In the genomic region with DNA sequence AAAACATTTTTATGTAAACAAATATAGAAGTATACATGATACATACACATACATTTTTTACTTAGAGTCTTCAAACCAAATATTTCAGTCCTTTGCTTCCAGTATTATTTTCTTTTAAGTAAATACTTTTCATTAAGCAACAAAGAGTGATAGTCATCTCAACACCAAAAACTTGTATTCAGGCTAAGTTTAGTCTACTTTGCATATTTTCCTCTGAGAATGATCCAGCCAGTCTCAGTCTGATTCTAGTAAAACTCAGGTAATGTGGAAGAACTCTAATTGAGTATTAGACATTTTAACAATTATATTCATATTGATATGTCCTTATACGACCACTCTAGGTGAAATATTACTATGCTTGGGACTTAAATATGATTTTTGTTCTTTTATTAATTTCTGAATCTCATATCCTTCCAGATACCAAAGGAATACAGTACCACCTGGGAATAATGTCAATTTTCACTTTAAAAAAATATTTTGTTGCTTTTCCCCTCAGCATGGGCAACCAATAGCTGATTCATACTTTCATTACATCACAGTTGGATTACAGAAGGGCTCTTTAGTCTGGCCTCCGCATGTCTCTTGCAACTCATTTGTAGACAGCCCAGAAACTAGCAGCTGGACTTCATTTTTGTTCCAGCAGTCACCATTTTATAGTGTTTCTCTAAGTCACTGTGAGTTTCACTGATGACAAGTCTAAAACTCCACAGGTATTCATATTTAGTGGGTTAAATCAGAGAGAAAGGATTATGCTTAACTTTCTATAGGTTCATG, we compare ENCODE assay signal across 8 cellular contexts.
DNase-seq lines count a peak whose midpoint lies in the region; ATAC-seq, FAIRE-seq and TF ChIP-seq lines count a peak whose summit lies in the region.

No MANE protein-coding gene starts in this region.

- intact Hi-C loops in kidney (cut with DNase I), result no loop called here

- H3K4me3 ChIP-seq in BJ (ENCODE audit: low read depth, low read length) (no peak overlapping the region), kidney (ENCODE audit: low read length in 2 of 2) (peak overlapping the region; percentile 72 to 95)

- CTCF ChIA-PET in BJ (lab: Yijun Ruan, JAX), result no interaction called here

- peak; percentile 81 for FAIRE-seq in kidney (lab: Jason Lieb, UNC)

- peaks cover 0 to 22% of the 10 kb centered on the region in 2 donors for H3K4me1 ChIP-seq in kidney (ENCODE audit: control insufficient read depth in 1 of 2, insufficient read depth in 1 of 2, low read depth in 1 of 2, low read length in 2 of 2)

- no peaks in the 10 kb centered on the region for H3K36me3 ChIP-seq in BJ (ENCODE audit: control insufficient read depth, insufficient read depth, low read length)
- no peaks in the 10 kb centered on the region for H3K36me3 ChIP-seq in kidney (ENCODE audit: control insufficient read depth in 1 of 2, insufficient read depth in 2 of 2, low read length in 2 of 2)

- TF ChIP-seq CTCF in BJ (IDR thresholded peaks at IDR 0.05; ENCODE audit: insufficient read depth, low read depth, low read length), result no peak
- TF ChIP-seq CTCF in kidney (IDR thresholded peaks at IDR 0.05; ENCODE audit: borderline replicate concordance, extremely low read depth, insufficient read depth), result no peak

- DNase-seq in BJ (ENCODE audit: low read depth) (peak; percentile 63), kidney (no peak), SW 1271 (lab: John Stamatoyannopoulos, UW) (no peak), NCI-H1436 (lab: John Stamatoyannopoulos, UW) (no peak)
- no peak for DNase-seq in activated naive CD4-positive, alpha-beta T cell treated with anti-CD3 and anti-CD28 coated beads, Interleukin-2, amount 50 U/mL, for 16 hours
- DNase-seq in NK-92 treated with Interleukin-12 subunit alpha and Interleukin-12 subunit beta, amount 100 ng/mL, for 24 hours (lab: John Stamatoyannopoulos, UW), result no peak

- H3K9me3 ChIP-seq in kidney (ENCODE audit: control insufficient read depth in 1 of 2, low read length in 2 of 2), result no peaks in the 10 kb centered on the region

- H3K27me3 ChIP-seq in BJ (ENCODE audit: control insufficient read depth, insufficient read depth, low read length), result no peaks in the 10 kb centered on the region

- ATAC-seq in GM21367 (IDR thresholded peaks at IDR 0.05; ENCODE audit: unreplicated experiment) (peak; percentile 82), HG03442 (IDR thresholded peaks at IDR 0.05; ENCODE audit: unreplicated experiment) (peak; percentile 86)

- H3K9ac ChIP-seq in kidney (ENCODE audit: low read length in 2 of 2), result peak overlapping the region; percentile 3 to 79

- peak overlapping the region; percentile 56 to 75 for H3K27ac ChIP-seq in kidney (ENCODE audit: low read depth in 2 of 2, low read length in 2 of 2)

- POLR2A ChIA-PET in BJ (lab: Charles Lee), result no interaction called here
